Comparison of ENCODE assay signal across 29 cellular contexts in genomic region chr11:131645237-131645636, GRCh38.
DNase-seq lines count a peak whose midpoint lies in the region; ATAC-seq, FAIRE-seq and TF ChIP-seq lines count a peak whose summit lies in the region.
"Had no signal": no experiment of that assay in that cellular context is flagged by ENCODE, and none has a peak within 500 bp of the region (broad histone marks: within the 10 kb centered on the region; RNA-seq: fewer than 3 reads in every experiment).

No MANE protein-coding gene starts in this region.

- intact Hi-C loops in Right ventricle myocardium inferior (cut with DNase I) = no loop called here

- no peak for DNase-seq in GM12892 (ENCODE audit: insufficient read length)
- peak; percentile 21 for DNase-seq in coronary artery (ENCODE audit: low spot score)
- no peak for DNase-seq in Right ventricle myocardium inferior (ENCODE audit: missing footprints)
- no peak for DNase-seq in T-helper 1 cell
- DNase-seq in stimulated activated CD4-positive, alpha-beta T cell treated with anti-CD3 and anti-CD28 coated beads, Interleukin-2, amount 100 ng/mL, for 24 hours = no peak
- DNase-seq: AML-193; C1 segment of cervical spinal cord; CD4-positive, alpha-beta memory T cell; COR-L47; DMS53; EL; GDM1; GOT3; HCEC 1CT; MM.1S; NCI-H1048; NCI-H1417; NCI-H187; NCI-H2081 treated with DMSO at 0.1 percent for 48 hours; NCI-H2171; NCI-H226; NCI-H510A; NCI-H69; SJCRH30 had no signal

- peak overlapping the region; percentile 61 for H3K27ac ChIP-seq in KOPT-K1 (ENCODE audit: low read depth, low read length, poor library complexity, severe bottlenecking)
- H3K27ac ChIP-seq in coronary artery = no peak overlapping the region
- H3K27ac ChIP-seq: A549, SJCRH30 had no signal

- no peak for TF ChIP-seq CTCF in coronary artery (IDR thresholded peaks at IDR 0.05)

- ATAC-seq in Right ventricle myocardium inferior = no peak
- ATAC-seq in HG03520 (IDR thresholded peaks at IDR 0.05; ENCODE audit: unreplicated experiment) = no peak
- ATAC-seq: A549, K562, SK-N-SH treated with all-trans-retinoic acid at 6 μM for 48 hours had no signal

- no peaks in the 10 kb centered on the region for H3K36me3 ChIP-seq in KOPT-K1 (ENCODE audit: insufficient read depth, low read length)
- H3K36me3 ChIP-seq: SJCRH30 had no signal

- H3K4me3 ChIP-seq in coronary artery = no peak overlapping the region
- H3K4me3 ChIP-seq: A549, K562, SJCRH30 had no signal

- FAIRE-seq in GM12892 (lab: Jason Lieb, UNC) = peak; percentile 79
- FAIRE-seq: A549, K562 had no signal

- no peaks in the 10 kb centered on the region for H3K9me3 ChIP-seq in KOPT-K1 (ENCODE audit: insufficient read depth, low read length, poor library complexity, severe bottlenecking)
- H3K9me3 ChIP-seq: A549, SJCRH30 had no signal

- no peak for TF ChIP-seq POLR2A in GM12892 (IDR thresholded peaks at IDR 0.05; ENCODE audit: low read depth, low read length)
